22 cellular contexts compared by ENCODE assay signal in the genomic region with DNA sequence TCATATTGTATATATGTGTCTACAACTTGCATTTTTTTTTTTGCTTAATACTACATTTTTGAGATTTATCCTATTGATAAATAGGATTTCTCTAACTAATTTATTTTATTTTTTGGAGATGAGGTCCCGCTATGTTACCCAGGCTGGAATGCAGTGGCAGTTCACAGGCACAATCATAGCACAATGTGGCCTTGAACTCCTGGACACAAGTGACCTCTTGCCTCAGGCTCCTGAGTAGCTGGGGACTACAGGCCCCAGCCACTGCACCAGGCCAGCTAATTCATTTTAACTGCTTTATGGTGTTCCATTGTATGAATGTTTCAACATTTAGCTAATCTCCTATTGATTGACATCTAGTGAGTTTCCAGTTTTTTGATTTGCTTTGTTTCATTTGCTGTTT.
"Had no signal": no experiment of that assay in that cellular context is flagged by ENCODE, and none has a peak within 500 bp of the region (broad histone marks: within the 10 kb centered on the region; RNA-seq: fewer than 3 reads in every experiment).

No MANE protein-coding gene starts in this region.

- ATAC-seq: gastroesophageal sphincter, left lung, lower lobe of right lung, pancreas had no signal

- H3K9me3 ChIP-seq: gastroesophageal sphincter, lower lobe of right lung, pancreas, right lobe of liver, stomach, thoracic aorta, transverse colon had no signal

- H3K4me3 ChIP-seq: coronary artery, gastroesophageal sphincter, hepatocyte, left lung, lower lobe of right lung, pancreas, right lobe of liver, stomach, thoracic aorta, transverse colon had no signal

- H3K27ac ChIP-seq: coronary artery, gastroesophageal sphincter, hepatocyte, left lung, lower lobe of right lung, pancreas, right lobe of liver, stomach, thoracic aorta, transverse colon had no signal

- DNase-seq: central memory CD4-positive, alpha-beta T cell; effector CD4-positive, alpha-beta T cell; endodermal cell; glutamatergic neuron; left lung; lower lobe of right lung; mesenchymal stem cell; midbrain; naive B cell; occipital lobe; pancreas; right lobe of liver; stimulated activated CD4-positive, alpha-beta T cell treated with anti-CD3 and anti-CD28 coated beads, Interleukin-2, amount 100 ng/mL, for 24 hours; stimulated activated CD4-positive, alpha-beta T cell treated with anti-CD3 and anti-CD28 coated beads, Interleukin-4, amount 100 ng/mL, for 4 hours; stimulated activated naive CD4-positive, alpha-beta T cell; stomach; substantia nigra; transverse colon had no signal

- H3K27me3 ChIP-seq: gastroesophageal sphincter, hepatocyte, left lung, pancreas, right lobe of liver, stomach, transverse colon had no signal

- H3K4me1 ChIP-seq: left lung, lower lobe of right lung, pancreas, right lobe of liver, transverse colon had no signal

- H3K36me3 ChIP-seq: gastroesophageal sphincter, left lung, lower lobe of right lung, pancreas, right lobe of liver, stomach, thoracic aorta, transverse colon had no signal
